8 cellular contexts compared by ENCODE assay signal in genomic region chr15:41416742-41417417, GRCh38.
DNase-seq lines count a peak whose midpoint lies in the region; ATAC-seq and TF ChIP-seq lines count a peak whose summit lies in the region.

Gene RTF1 (plus strand): TSS chr15:41417095. CDS start chr15:41417116, 21 bp downstream.

- DNase-seq in AG10803 (ENCODE audit: low read depth) (peak; percentile 84), NCI-H524 treated with DMSO at 0.1 percent for 48 hours (lab: John Stamatoyannopoulos, UW) (peak; percentile 45), choroid plexus epithelial cell (ENCODE audit: low read depth) (peak; percentile 88), kidney tubule cell (ENCODE audit: low spot score) (peak; percentile 91)
- DNase-seq in activated CD4-positive, alpha-beta T cell treated with anti-CD3 and anti-CD28 coated beads for 4 hours, result peak; percentile 94 to 96
- peak; percentile 92 to 98 for DNase-seq in stimulated activated CD4-positive, alpha-beta T cell treated with anti-CD3 and anti-CD28 coated beads, Interleukin-1b, Interleukin-23, amount 100 ng/mL, for 1 hour (ENCODE audit: low read depth in 2 of 2)

- peak; percentile 64 for ATAC-seq in GM19043 (IDR thresholded peaks at IDR 0.05; ENCODE audit: low read depth, unreplicated experiment)
- ATAC-seq in HG03354 (IDR thresholded peaks at IDR 0.05; ENCODE audit: poor library complexity, severe bottlenecking, unreplicated experiment), result peak; percentile 87

- TF ChIP-seq CTCF in AG10803 (conservative IDR thresholded peaks at IDR 0.05; ENCODE audit: low read length) (no peak), choroid plexus epithelial cell (conservative IDR thresholded peaks at IDR 0.05; ENCODE audit: low read depth, low read length) (no peak)

- peak within 1 kb of the TSS; percentile 91 for H3K4me3 ChIP-seq in AG10803 (ENCODE audit: low read length)
- peak within 1 kb of the TSS; percentile 92 for H3K4me3 ChIP-seq in choroid plexus epithelial cell (ENCODE audit: low read depth, low read length)

Comparison
In these comparisons a context has a peak if more than half of its experiments do, and no peak if none do; other contexts are left out.
1. Peak in every context shown above with its lines: DNase-seq, ATAC-seq and H3K4me3 ChIP-seq.
2. DNase-seq: peak in every context shown above with its lines; median percentile 95 in activated CD4-positive, alpha-beta T cell treated with anti-CD3 and anti-CD28 coated beads for 4 hours; 95 in stimulated activated CD4-positive, alpha-beta T cell treated with anti-CD3 and anti-CD28 coated beads, Interleukin-1b, Interleukin-23, amount 100 ng/mL, for 1 hour; 91 in kidney tubule cell; 88 in choroid plexus epithelial cell; 84 in AG10803; 45 in NCI-H524 treated with DMSO at 0.1 percent for 48 hours.